Comparison of ENCODE assay signal across 10 cellular contexts in genomic region chr14:21084988-21085853, GRCh38. TPM values are rescaled to one million over a fixed set of nuclear protein-coding genes. Genes with fewer than 3 reads are reported as not detected.
DNase-seq lines count a peak whose midpoint lies in the region; ATAC-seq and TF ChIP-seq lines count a peak whose summit lies in the region.
"Had no signal": no experiment of that assay in that cellular context is flagged by ENCODE, and none has a peak within 500 bp of the region (broad histone marks: within the 10 kb centered on the region; RNA-seq: fewer than 3 reads in every experiment).

No MANE protein-coding gene starts in this region.

- no peaks in the 10 kb centered on the region for H3K36me3 ChIP-seq in CD4-positive, CD25-positive, alpha-beta regulatory T cell (ENCODE audit: control insufficient read depth, insufficient read depth, low read length)
- no peaks in the 10 kb centered on the region for H3K36me3 ChIP-seq in Panc1 (ENCODE audit: control insufficient read depth, insufficient read depth, low read length)

- H3K4me3 ChIP-seq in CD4-positive, CD25-positive, alpha-beta regulatory T cell (ENCODE audit: low read depth, low read length): no peak overlapping the region
- no peak overlapping the region for H3K4me3 ChIP-seq in Panc1 (ENCODE audit: low read depth in 2 of 2, low read length in 2 of 2)

- no peaks in the 10 kb centered on the region for H3K36me3 Mint-ChIP-seq in CD4-positive, CD25-positive, alpha-beta regulatory T cell
- H3K36me3 Mint-ChIP-seq in neural crest cell (ENCODE audit: low read depth): peaks cover 35% of the 10 kb centered on the region
- H3K36me3 Mint-ChIP-seq: activated naive CD8-positive, alpha-beta T cell treated with anti-CD3 and anti-CD28 coated beads, Interleukin-2, amount 10 ng/mL, durations not matched to agents 7 days and 5 days had no signal

- no peak overlapping the region for H3K4me3 Mint-ChIP-seq in CD4-positive, CD25-positive, alpha-beta regulatory T cell
- peak overlapping the region; percentile 23 for H3K4me3 Mint-ChIP-seq in neural crest cell
- H3K4me3 Mint-ChIP-seq: activated naive CD8-positive, alpha-beta T cell treated with anti-CD3 and anti-CD28 coated beads, Interleukin-2, amount 10 ng/mL, durations not matched to agents 7 days and 5 days had no signal

- CTCF ChIA-PET in Panc1 (lab: Charles Lee): no interaction called here

- intact Hi-C loops in Panc1 (cut with micrococcal nuclease; ENCODE audit: unreplicated experiment): no loop called here

- no peaks in the 10 kb centered on the region for H3K27me3 Mint-ChIP-seq in CD4-positive, CD25-positive, alpha-beta regulatory T cell
- peaks cover 12% of the 10 kb centered on the region for H3K27me3 Mint-ChIP-seq in neural crest cell (ENCODE audit: low read depth)

- in situ Hi-C loops in Panc1 (cut with HindIII; ENCODE audit: low pct_unique_long_range_greater_than_20kb, low sequenced_read_pairs): no loop called here

- no peak overlapping the region for H3K27ac ChIP-seq in CD4-positive, CD25-positive, alpha-beta regulatory T cell (ENCODE audit: insufficient read depth, low read length, poor library complexity, severe bottlenecking)
- H3K27ac ChIP-seq in Panc1 (ENCODE audit: low read length): no peak overlapping the region

- no peak for ATAC-seq in CD4-positive, CD25-positive, alpha-beta regulatory T cell (ENCODE audit: low read depth in 2 of 2)
- peak; percentile 51; the same call in 1 of the 2 replicates for ATAC-seq in Panc1

- H3K4me1 ChIP-seq in CD4-positive, CD25-positive, alpha-beta regulatory T cell (ENCODE audit: control insufficient read depth, insufficient read depth, low read length, poor library complexity, severe bottlenecking): peaks cover 18% of the 10 kb centered on the region
- H3K4me1 ChIP-seq in Panc1 (ENCODE audit: control insufficient read depth, insufficient read depth, low read length): no peaks in the 10 kb centered on the region

- DNase-seq in CD4-positive, CD25-positive, alpha-beta regulatory T cell: no peak
- DNase-seq in Panc1 (ENCODE audit: low read depth, low spot score) (no peak), fibroblast of peridontal ligament (ENCODE audit: extremely low read depth) (peak; percentile 87), neural crest cell (ENCODE audit: low read depth, low spot score) (no peak), nucleus accumbens (lab: John Stamatoyannopoulos, UW) (no peak), H4 (ENCODE audit: low spot score) (no peak), retina (no peak)
- no peak for DNase-seq in activated T-cell treated with anti-CD3 and anti-CD28 coated beads, Interleukin-2, amount 50 U/mL, for 1 hour
- DNase-seq: activated naive CD8-positive, alpha-beta T cell treated with anti-CD3 and anti-CD28 coated beads, Interleukin-2, amount 10 ng/mL, durations not matched to agents 7 days and 5 days; GDM1 had no signal

- no TSS peak for BruUV-seq in Panc1 (replicated peaks; lab: Mats Ljungman, UMichigan)

- peak overlapping the region in 2 of 3 donors; percentile 33 to 62 for H3K27ac Mint-ChIP-seq in CD4-positive, CD25-positive, alpha-beta regulatory T cell
- peak overlapping the region; percentile 82 for H3K27ac Mint-ChIP-seq in neural crest cell (ENCODE audit: unreplicated experiment)
- H3K27ac Mint-ChIP-seq: activated naive CD8-positive, alpha-beta T cell treated with anti-CD3 and anti-CD28 coated beads, Interleukin-2, amount 10 ng/mL, durations not matched to agents 7 days and 5 days had no signal

- TF ChIP-seq CTCF in Panc1 (IDR thresholded peaks at IDR 0.05) (no peak), neural crest cell (conservative IDR thresholded peaks at IDR 0.05) (no peak)

- no peaks in the 10 kb centered on the region for H3K9me3 Mint-ChIP-seq in CD4-positive, CD25-positive, alpha-beta regulatory T cell
- no peaks in the 10 kb centered on the region for H3K9me3 Mint-ChIP-seq in neural crest cell
- H3K9me3 Mint-ChIP-seq: activated naive CD8-positive, alpha-beta T cell treated with anti-CD3 and anti-CD28 coated beads, Interleukin-2, amount 10 ng/mL, durations not matched to agents 7 days and 5 days had no signal

- no peaks in the 10 kb centered on the region for H3K27me3 ChIP-seq in CD4-positive, CD25-positive, alpha-beta regulatory T cell (ENCODE audit: control insufficient read depth, insufficient read depth, low read length)
- no peaks in the 10 kb centered on the region for H3K27me3 ChIP-seq in Panc1 (ENCODE audit: control insufficient read depth, insufficient read depth, low read length)

- POLR2A ChIA-PET in Panc1 (lab: Charles Lee): no interaction called here

- H3K4me1 Mint-ChIP-seq in CD4-positive, CD25-positive, alpha-beta regulatory T cell: peaks cover 6 to 23% (median 19%) of the 10 kb centered on the region in 4 donors
- H3K4me1 Mint-ChIP-seq in neural crest cell: peaks cover 26% of the 10 kb centered on the region

- H3K9me3 ChIP-seq in CD4-positive, CD25-positive, alpha-beta regulatory T cell (ENCODE audit: control insufficient read depth in 2 of 2, low read length in 2 of 2): no peaks in the 10 kb centered on the region
- no peaks in the 10 kb centered on the region for H3K9me3 ChIP-seq in Panc1 (ENCODE audit: control insufficient read depth, insufficient read depth, low read depth, low read length)

RNA-seq across cellular contexts. Expression of gene ZNF219, which starts 13.2 kb away (rescaled TPM):
- total RNA-seq in CD4-positive, CD25-positive, alpha-beta regulatory T cell: 5.0 TPM
- polyA plus RNA-seq in CD4-positive, CD25-positive, alpha-beta regulatory T cell: 1 to 10 TPM; 1.1 to 1.9 (median 1.3) TPM
- total RNA-seq in Panc1 (2021; ENCODE audit: unreplicated experiment): 19.9 TPM
- 21.1 TPM for polyA plus RNA-seq in Panc1 (2012; ENCODE audit: insufficient read length)
- 141 and 143 TPM in 2 replicates for total RNA-seq in neural crest cell
- 7.3 and 11.3 TPM in 2 replicates for total RNA-seq in H4 (2014; rRNA removed; shearing (Covaris generic))

RNA-seq across cellular contexts. Expression of gene ARHGEF40, which starts 15.1 kb away (rescaled TPM):
- total RNA-seq in CD4-positive, CD25-positive, alpha-beta regulatory T cell: 7.4 TPM
- under 1 TPM in 2 of 4 donors, not detected in 2; 0.07 to 0.64 TPM for polyA plus RNA-seq in CD4-positive, CD25-positive, alpha-beta regulatory T cell
- total RNA-seq in Panc1 (2021; ENCODE audit: unreplicated experiment): 11.1 TPM
- 8.2 TPM for polyA plus RNA-seq in Panc1 (2012; ENCODE audit: insufficient read length)
- 72.7 and 73.8 TPM in 2 replicates for total RNA-seq in neural crest cell
- total RNA-seq in H4 (2014; rRNA removed; shearing (Covaris generic)): 11.2 and 15.4 TPM in 2 replicates

RNA-seq across cellular contexts. Expression of gene TMEM253, which starts 15.6 kb away (rescaled TPM):
- total RNA-seq in CD4-positive, CD25-positive, alpha-beta regulatory T cell: not detected
- not detected for polyA plus RNA-seq in CD4-positive, CD25-positive, alpha-beta regulatory T cell
- 0.33 TPM for total RNA-seq in Panc1 (2021; ENCODE audit: unreplicated experiment)
- 0.76 TPM for polyA plus RNA-seq in Panc1 (2012; ENCODE audit: insufficient read length)
- 1.6 TPM in 2 replicates for total RNA-seq in neural crest cell
- total RNA-seq in H4 (2014; rRNA removed; shearing (Covaris generic)): 0.47 and 0.68 TPM in 2 replicates
- total RNA-seq: activated naive CD8-positive, alpha-beta T cell treated with anti-CD3 and anti-CD28 coated beads, Interleukin-2, amount 10 ng/mL, durations not matched to agents 7 days and 5 days had no signal

RNA-seq across cellular contexts. Expression of gene RNASE8, which starts 27.6 kb away (rescaled TPM):
- total RNA-seq in CD4-positive, CD25-positive, alpha-beta regulatory T cell: not detected
- polyA plus RNA-seq in CD4-positive, CD25-positive, alpha-beta regulatory T cell: not detected
- total RNA-seq in Panc1 (2021; ENCODE audit: unreplicated experiment) (not detected), neural crest cell (not detected in 2 replicates)
- polyA plus RNA-seq in Panc1 (2012; ENCODE audit: insufficient read length): not detected
- not detected in 2 replicates for total RNA-seq in H4 (2014; rRNA removed; shearing (Covaris generic))
- total RNA-seq: activated naive CD8-positive, alpha-beta T cell treated with anti-CD3 and anti-CD28 coated beads, Interleukin-2, amount 10 ng/mL, durations not matched to agents 7 days and 5 days had no signal

RNA-seq across cellular contexts. Expression of gene RNASE7, which starts 43.1 kb away (rescaled TPM):
- not detected for total RNA-seq in CD4-positive, CD25-positive, alpha-beta regulatory T cell
- polyA plus RNA-seq in CD4-positive, CD25-positive, alpha-beta regulatory T cell: not detected
- not detected for total RNA-seq in Panc1 (2021; ENCODE audit: unreplicated experiment)
- polyA plus RNA-seq in Panc1 (2012; ENCODE audit: insufficient read length): not detected
- total RNA-seq in neural crest cell: not detected in 2 replicates
- not detected in 2 replicates for total RNA-seq in H4 (2014; rRNA removed; shearing (Covaris generic))
- total RNA-seq: activated naive CD8-positive, alpha-beta T cell treated with anti-CD3 and anti-CD28 coated beads, Interleukin-2, amount 10 ng/mL, durations not matched to agents 7 days and 5 days had no signal
